In genomic region chr12:12606793-12607589, GRCh38 we compare ENCODE assay signal across 2 cellular contexts.
TF ChIP-seq lines count a peak whose summit lies in the region.

No MANE protein-coding gene starts in this region.

TF ChIP-seq in SK-N-SH, 30 proteins besides CTCF, POLR2A, EP300 and RAD21 (continued from another document):
- TF ChIP-seq TCF12 (IDR thresholded peaks at IDR 0.05) = no peak

TF ChIP-seq in SK-N-SH treated with all-trans-retinoic acid at 6 μM for 48 hours, 23 proteins besides CTCF, POLR2A, EP300 and RAD21 (continued from another document):
- no peak for TF ChIP-seq BACH2 (CRISPR knock-in tag; IDR thresholded peaks at IDR 0.05; ENCODE audit: borderline replicate concordance)
- TF ChIP-seq ZFP3 (CRISPR knock-in tag; IDR thresholded peaks at IDR 0.05) = no peak
- no peak for TF ChIP-seq TOX (CRISPR knock-in tag; IDR thresholded peaks at IDR 0.05; ENCODE audit: borderline replicate concordance)
